In the genomic region with DNA sequence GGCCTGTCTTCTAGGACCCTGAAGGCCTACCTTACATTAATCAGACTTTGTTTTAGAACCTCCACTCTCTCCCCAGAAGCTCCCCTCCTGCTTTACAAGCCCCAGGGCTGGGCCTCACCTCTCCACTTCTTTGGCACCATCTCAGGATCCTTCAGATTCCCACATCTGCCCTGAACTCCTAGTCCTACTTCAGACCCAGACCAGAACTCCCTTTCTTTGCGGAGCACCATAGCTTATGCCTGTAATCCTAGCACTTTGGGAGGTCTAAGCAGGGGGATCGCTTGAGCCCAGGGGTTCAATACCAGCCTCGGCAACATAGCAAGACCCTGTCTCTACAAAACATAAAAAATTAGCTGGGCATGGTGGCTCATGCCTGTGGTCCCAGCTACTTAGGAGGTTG, we compare ENCODE assay signal across 9 cellular contexts. TPM values are rescaled to one million over a fixed set of nuclear protein-coding genes. Genes with fewer than 3 reads are reported as not detected.
DNase-seq lines count a peak whose midpoint lies in the region; ATAC-seq, FAIRE-seq and TF ChIP-seq lines count a peak whose summit lies in the region.
"Had no signal": no experiment of that assay in that cellular context is flagged by ENCODE, and none has a peak within 500 bp of the region (broad histone marks: within the 10 kb centered on the region; RNA-seq: fewer than 3 reads in every experiment).

No MANE protein-coding gene starts in this region.

- no peak for TF ChIP-seq POLR2A in HepG2 (IDR thresholded peaks at IDR 0.05; ENCODE audit: insufficient read depth in 1 of 2, low read depth in 2 of 2, low read length in 2 of 2)
- no peak for TF ChIP-seq POLR2A in testis (IDR thresholded peaks at IDR 0.05)

- TF ChIP-seq RAD21 in HepG2 (CRISPR knock-in tag; IDR thresholded peaks at IDR 0.05), result no peak

- peak overlapping the region; percentile 96 for H3K27ac Mint-ChIP-seq in activated CD8-positive, alpha-beta memory T cell treated with anti-CD3 and anti-CD28 coated beads, Interleukin-2, amount 10 ng/mL, durations not matched to agents 7 days and 5 days

- intact Hi-C loops in HepG2 (cut with micrococcal nuclease; ENCODE audit: unreplicated experiment), result loop anchor here (10.0 kb wide), 1 partner anchor 331 kb away; the partner anchor contains the start of gene ZC3H8
- intact Hi-C loops in testis (cut with DNase I; ENCODE audit: low total_unique reads), result no loop called here

- TF ChIP-seq CTCF in HepG2 (CRISPR knock-in tag; IDR thresholded peaks at IDR 0.05) (no peak), testis (IDR thresholded peaks at IDR 0.05) (no peak)

- H3K4me1 Mint-ChIP-seq in activated CD8-positive, alpha-beta memory T cell treated with anti-CD3 and anti-CD28 coated beads, Interleukin-2, amount 10 ng/mL, durations not matched to agents 7 days and 5 days, result peaks cover 39% of the 10 kb centered on the region

- H3K9ac ChIP-seq in adipocyte (ENCODE audit: low read length) (peak overlapping the region; percentile 98), HepG2 (ENCODE audit: insufficient read depth, low read depth, low read length) (peak overlapping the region; percentile 97)

- BruUV-seq in HepG2 (replicated peaks; lab: Mats Ljungman, UMichigan), result no TSS peak

- no peaks in the 10 kb centered on the region for H3K27me3 Mint-ChIP-seq in activated CD8-positive, alpha-beta memory T cell treated with anti-CD3 and anti-CD28 coated beads, Interleukin-2, amount 10 ng/mL, durations not matched to agents 7 days and 5 days

- FAIRE-seq in HepG2 (lab: Jason Lieb, UNC), result no peak

- H3K4me1 ChIP-seq in adipocyte (ENCODE audit: control insufficient read depth, insufficient read depth, low read length), result peaks cover 25% of the 10 kb centered on the region
- H3K4me1 ChIP-seq in HepG2 (ENCODE audit: insufficient read depth, low read length), result peaks cover 40% of the 10 kb centered on the region
- peaks cover 14% of the 10 kb centered on the region for H3K4me1 ChIP-seq in testis

- POLR2A ChIA-PET in HepG2 (lab: Yijun Ruan, JAX), result interaction anchor here (0.8 to 3.3 kb wide), 7 partner anchors 15 to 464 kb away, joined by 3 to 35 read pairs (median 8); partner anchors contain the start of gene SLC20A1

- TF ChIP-seq EP300 in HepG2 (IDR thresholded peaks at IDR 0.05; ENCODE audit: low read depth in 2 of 2, low read length in 2 of 2) (no peak), HepG2 (CRISPR knock-in tag; IDR thresholded peaks at IDR 0.05; ENCODE audit: borderline replicate concordance) (no peak)

- in situ Hi-C loops in HepG2 (cut with HindIII; ENCODE audit: extremely low pct_ligation_motif_present, low pct_unique_long_range_greater_than_20kb), result no loop called here

- no peak for ATAC-seq in activated CD8-positive, alpha-beta memory T cell treated with anti-CD3 and anti-CD28 coated beads, Interleukin-2, amount 10 ng/mL, durations not matched to agents 7 days and 5 days
- no peak for ATAC-seq in HepG2

- peaks cover 11% of the 10 kb centered on the region for H3K36me3 Mint-ChIP-seq in activated CD8-positive, alpha-beta memory T cell treated with anti-CD3 and anti-CD28 coated beads, Interleukin-2, amount 10 ng/mL, durations not matched to agents 7 days and 5 days

- H4K20me1 ChIP-seq in HepG2 (ENCODE audit: insufficient read depth, low read length), result no peaks in the 10 kb centered on the region

- H2AFZ ChIP-seq in HepG2 (ENCODE audit: low read length), result no peak overlapping the region

- 88% methylated on average over 3 of the region's 3 CpGs for WGBS in HepG2 (ENCODE audit: low lambda C conversion rate)
- WGBS in testis, 2 donors, result 78 to 91% methylated on average over 3 of the region's 3 CpGs

- no peaks in the 10 kb centered on the region for H3K9me3 ChIP-seq in adipocyte (ENCODE audit: control insufficient read depth, low read length)
- no peaks in the 10 kb centered on the region for H3K9me3 ChIP-seq in HepG2 (ENCODE audit: low read length)
- H3K9me3 ChIP-seq in testis, result no peaks in the 10 kb centered on the region

- peak overlapping the region; percentile 83 for H3K4me3 Mint-ChIP-seq in activated CD8-positive, alpha-beta memory T cell treated with anti-CD3 and anti-CD28 coated beads, Interleukin-2, amount 10 ng/mL, durations not matched to agents 7 days and 5 days

- no peak for DNase-seq in activated CD8-positive, alpha-beta memory T cell treated with anti-CD3 and anti-CD28 coated beads, Interleukin-2, amount 10 ng/mL, durations not matched to agents 7 days and 5 days
- no peak for DNase-seq in activated CD8-positive, alpha-beta memory T cell treated with anti-CD3 and anti-CD28 coated beads, Interleukin-2, amount 50 U/mL, for 4 hours
- DNase-seq in adipocyte (ENCODE audit: low read depth) (no peak), HepG2 (ENCODE audit: low spot score) (no peak), testis (no peak), NCI-H446 (lab: John Stamatoyannopoulos, UW) (no peak), SIG-M5 (lab: John Stamatoyannopoulos, UW) (no peak)
- no peak for DNase-seq in effector CD4-positive, alpha-beta T cell
- DNase-seq: NCI-H526 treated with DMSO at 0.1 percent for 48 hours had no signal

- H3K27ac ChIP-seq in HepG2 (ENCODE audit: extremely low read length, insufficient read depth, low read length), result peak overlapping the region; percentile 97
- H3K27ac ChIP-seq in testis, result peak overlapping the region; percentile 95 to 96

- H3K9me3 Mint-ChIP-seq in activated CD8-positive, alpha-beta memory T cell treated with anti-CD3 and anti-CD28 coated beads, Interleukin-2, amount 10 ng/mL, durations not matched to agents 7 days and 5 days (ENCODE audit: low read depth), result no peaks in the 10 kb centered on the region

- peak overlapping the region; percentile 91 for H3K4me2 ChIP-seq in HepG2 (ENCODE audit: low read depth, low read length)

- H3K4me3 ChIP-seq in adipocyte (ENCODE audit: low read length) (peak overlapping the region; percentile 92), HepG2 (replicated peaks in 1 of 3; ENCODE audit: insufficient read depth in 1 of 3, low read depth in 2 of 3, low read length in 3 of 3) (peak overlapping the region; percentile 76 to 95 (median 87)), testis (peak overlapping the region in 1 of 2 donors; percentile 78)

- CTCF ChIA-PET in activated CD8-positive, alpha-beta memory T cell treated with anti-CD3 and anti-CD28 coated beads, Interleukin-2, amount 10 ng/mL, durations not matched to agents 7 days and 5 days (lab: Charles Lee), result interaction anchor here (1.2 to 4.6 kb wide), 4 partner anchors 15 to 141 kb away, joined by 6 to 29 read pairs (median 24); no protein-coding TSS in a partner anchor
- CTCF ChIA-PET in HepG2 (lab: Yijun Ruan, JAX; ENCODE audit: low intra/inter-chr PET ratio, low total read pairs), result no interaction called here

- peaks cover 10% of the 10 kb centered on the region for H3K79me2 ChIP-seq in HepG2 (ENCODE audit: insufficient read depth, low read length)

- H3K27me3 ChIP-seq in adipocyte (replicated peaks; ENCODE audit: control insufficient read depth, insufficient read depth, low read length) (no peaks in the 10 kb centered on the region), HepG2 (ENCODE audit: control insufficient read depth in 1 of 2, insufficient read depth in 2 of 2, low read length in 2 of 2) (peaks cover 0 to 4% of the 10 kb centered on the region in 2 experiments; a peak in 1 of 5 replicates), testis (no peaks in the 10 kb centered on the region)

- H3K36me3 ChIP-seq in adipocyte (ENCODE audit: control insufficient read depth, insufficient read depth, low read length, severe bottlenecking) (peaks cover 16% of the 10 kb centered on the region), HepG2 (replicated peaks in 1 of 2; ENCODE audit: control insufficient read depth in 1 of 2, insufficient read depth in 2 of 2, low read length in 2 of 2) (peaks cover 9 to 15% of the 10 kb centered on the region in 2 experiments; a peak in 4 of 5 replicates), testis (ENCODE audit: low read depth, missing control alignments) (no peaks in the 10 kb centered on the region)

RNA-seq across cellular contexts. Expression of gene CHCHD5, which starts 1.0 kb away (rescaled TPM):
- 10 to 100 TPM; 25.4 to 27.8 TPM for total RNA-seq in activated CD8-positive, alpha-beta memory T cell treated with anti-CD3 and anti-CD28 coated beads, Interleukin-2, amount 10 ng/mL, durations not matched to agents 7 days and 5 days
- total RNA-seq in HepG2 (2016; rRNA removed; fragmentation: Illumina TruSeq; extraction: Trizol) (22.8 and 23.9 TPM in 2 replicates), testis (10 to 100 TPM; 49.0 to 51.3 TPM)
- 27.4 and 35.9 TPM in 2 replicates for total RNA-seq in HepG2 (2016; cell fraction: cytosol; rRNA removed; fragmentation: Illumina TruSeq; extraction: Trizol; ENCODE audit: low read depth)
- 21.3 and 24.7 TPM in 2 replicates for total RNA-seq in HepG2 (2016; cell fraction: insoluble cytoplasmic fraction; rRNA removed; fragmentation: Illumina TruSeq; extraction: Trizol)
- 27.3 and 31.8 TPM in 2 replicates for total RNA-seq in HepG2 (2016; cell fraction: membrane; rRNA removed; fragmentation: Illumina TruSeq; extraction: Trizol)
- total RNA-seq in HepG2 (2016; cell fraction: nucleus; rRNA removed; fragmentation: Illumina TruSeq; extraction: Trizol), result 13.0 and 14.1 TPM in 2 replicates
- polyA plus RNA-seq in HepG2 (2011; rRNA removed) (19.0 and 22.7 TPM in 2 replicates), testis (ENCODE audit: insufficient read depth, low read depth, low replicate concordance) (98.9 TPM)
- 20.8 and 43.9 TPM in 2 replicates for polyA plus RNA-seq in HepG2 (2011; cell fraction: cytosol; rRNA removed)
- polyA plus RNA-seq in HepG2 (2011; cell fraction: nucleus; rRNA removed), result 36.4 and 41.5 TPM in 2 replicates
- polyA plus RNA-seq in HepG2 (2012), result 27.5 and 32.7 TPM in 2 replicates
- 44.4 and 53.5 TPM in 2 replicates for polyA plus RNA-seq in HepG2 (2016; cell fraction: cytosol; fragmentation: Illumina TruSeq; extraction: Trizol; ENCODE audit: low read depth)
- polyA plus RNA-seq in HepG2 (2016; cell fraction: insoluble cytoplasmic fraction; fragmentation: Illumina TruSeq; extraction: Trizol; ENCODE audit: low read depth), result 36.8 and 37.7 TPM in 2 replicates
- 42.6 and 49.8 TPM in 2 replicates for polyA plus RNA-seq in HepG2 (2016; cell fraction: membrane; fragmentation: Illumina TruSeq; extraction: Trizol; ENCODE audit: low read depth)
- polyA plus RNA-seq in HepG2 (2016; cell fraction: nucleus; fragmentation: Illumina TruSeq; extraction: Trizol; ENCODE audit: insufficient read depth, low read depth), result 30.3 TPM in 2 replicates
- 8.7 and 43.9 TPM in 2 replicates for polyA minus RNA-seq in HepG2 (2011; rRNA and poly(A)+ RNA removed; ENCODE audit: low replicate concordance)
- 12.2 and 12.4 TPM in 2 replicates for polyA minus RNA-seq in HepG2 (2011; cell fraction: cytosol; rRNA and poly(A)+ RNA removed)
- 10.4 and 12.4 TPM in 2 replicates for polyA minus RNA-seq in HepG2 (2011; cell fraction: nucleus; rRNA and poly(A)+ RNA removed)

RNA-seq across cellular contexts. Expression of gene POLR1B, which starts 43.1 kb away (rescaled TPM):
- 10 to 100 TPM; 33.7 to 54.9 TPM for total RNA-seq in activated CD8-positive, alpha-beta memory T cell treated with anti-CD3 and anti-CD28 coated beads, Interleukin-2, amount 10 ng/mL, durations not matched to agents 7 days and 5 days
- total RNA-seq in HepG2 (2016; rRNA removed; fragmentation: Illumina TruSeq; extraction: Trizol), result 46.0 and 70.8 TPM in 2 replicates
- 9.3 and 11.0 TPM in 2 replicates for total RNA-seq in HepG2 (2016; cell fraction: cytosol; rRNA removed; fragmentation: Illumina TruSeq; extraction: Trizol; ENCODE audit: low read depth)
- total RNA-seq in HepG2 (2016; cell fraction: insoluble cytoplasmic fraction; rRNA removed; fragmentation: Illumina TruSeq; extraction: Trizol), result 47.1 and 70.7 TPM in 2 replicates
- 14.7 and 18.4 TPM in 2 replicates for total RNA-seq in HepG2 (2016; cell fraction: membrane; rRNA removed; fragmentation: Illumina TruSeq; extraction: Trizol)
- 35.3 and 39.0 TPM in 2 replicates for total RNA-seq in HepG2 (2016; cell fraction: nucleus; rRNA removed; fragmentation: Illumina TruSeq; extraction: Trizol)
- 17.5 and 18.3 TPM in 2 replicates for polyA plus RNA-seq in HepG2 (2011; rRNA removed)
- 12.4 and 17.4 TPM in 2 replicates for polyA plus RNA-seq in HepG2 (2011; cell fraction: cytosol; rRNA removed)
- 13.5 and 17.5 TPM in 2 replicates for polyA plus RNA-seq in HepG2 (2011; cell fraction: nucleus; rRNA removed)
- 25.1 and 28.2 TPM in 2 replicates for polyA plus RNA-seq in HepG2 (2012)
- polyA plus RNA-seq in HepG2 (2016; cell fraction: cytosol; fragmentation: Illumina TruSeq; extraction: Trizol; ENCODE audit: low read depth), result 1.7 and 1.8 TPM in 2 replicates
- polyA plus RNA-seq in HepG2 (2016; cell fraction: insoluble cytoplasmic fraction; fragmentation: Illumina TruSeq; extraction: Trizol; ENCODE audit: low read depth), result 48.7 and 51.1 TPM in 2 replicates
- 4.7 and 5.1 TPM in 2 replicates for polyA plus RNA-seq in HepG2 (2016; cell fraction: membrane; fragmentation: Illumina TruSeq; extraction: Trizol; ENCODE audit: low read depth)
- polyA plus RNA-seq in HepG2 (2016; cell fraction: nucleus; fragmentation: Illumina TruSeq; extraction: Trizol; ENCODE audit: insufficient read depth, low read depth), result 35.3 and 39.0 TPM in 2 replicates
- 113 and 135 TPM in 2 replicates for polyA minus RNA-seq in HepG2 (2011; rRNA and poly(A)+ RNA removed; ENCODE audit: low replicate concordance)
- 42.2 and 61.3 TPM in 2 replicates for polyA minus RNA-seq in HepG2 (2011; cell fraction: cytosol; rRNA and poly(A)+ RNA removed)
- 46.6 and 64.0 TPM in 2 replicates for polyA minus RNA-seq in HepG2 (2011; cell fraction: nucleus; rRNA and poly(A)+ RNA removed)
- total RNA-seq in testis, result 10 to 100 TPM; 26.9 to 29.8 TPM
- polyA plus RNA-seq in testis (ENCODE audit: insufficient read depth, low read depth, low replicate concordance), result 59.2 TPM
